8 cellular contexts compared by ENCODE assay signal in the genomic region with DNA sequence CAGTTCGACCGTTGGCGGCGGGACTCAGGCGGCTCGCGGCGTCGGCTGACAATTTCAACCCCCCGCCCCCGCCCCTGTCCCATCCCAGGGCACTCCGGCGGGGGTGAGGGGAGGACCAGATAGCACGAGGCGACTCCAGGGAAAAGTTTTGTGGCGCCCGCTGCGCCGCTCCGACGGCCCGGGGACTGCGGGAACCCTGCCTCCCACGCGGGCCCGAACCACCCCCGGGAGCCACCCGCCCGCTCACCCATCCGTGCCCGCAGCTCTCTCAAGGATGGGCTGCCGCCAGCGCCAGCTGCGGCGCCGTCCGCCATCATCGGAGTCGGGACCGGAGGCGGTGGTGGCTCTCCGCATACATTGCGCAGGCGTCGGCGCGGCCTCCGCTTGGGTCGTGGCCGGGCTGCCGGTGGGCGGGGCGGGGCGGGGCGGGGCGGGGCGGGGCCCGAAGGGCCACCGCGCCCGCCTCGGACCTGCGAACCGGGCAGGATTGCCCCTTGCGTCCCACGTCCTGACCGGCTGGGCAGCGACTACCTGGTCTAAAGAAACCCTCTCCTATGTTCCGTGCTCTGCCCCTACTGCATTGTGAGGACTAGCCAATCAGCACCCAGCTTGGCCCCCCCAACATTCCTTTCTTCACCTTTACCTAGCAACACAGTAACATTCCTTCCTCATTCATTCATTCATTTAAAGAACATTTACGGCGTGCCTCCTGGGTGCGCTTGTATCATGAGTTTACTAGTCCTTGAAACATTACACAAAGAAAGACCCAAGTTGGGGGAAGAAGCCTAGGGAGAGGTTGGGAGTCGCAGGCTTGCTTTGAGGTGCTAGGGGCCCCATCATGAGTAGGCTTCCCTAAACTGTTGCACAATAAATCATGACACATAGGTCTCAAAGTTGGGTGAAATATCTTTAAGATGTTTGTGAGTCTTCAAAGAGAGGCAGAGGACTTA. TPM values are rescaled to one million over a fixed set of nuclear protein-coding genes. Genes with fewer than 3 reads are reported as not detected.
A peak's percentile ranks its signal among the peaks of the same experiment; 100 is the strongest.
DNase-seq lines count a peak whose midpoint lies in the region; ATAC-seq and TF ChIP-seq lines count a peak whose summit lies in the region.

A gene with protein sequence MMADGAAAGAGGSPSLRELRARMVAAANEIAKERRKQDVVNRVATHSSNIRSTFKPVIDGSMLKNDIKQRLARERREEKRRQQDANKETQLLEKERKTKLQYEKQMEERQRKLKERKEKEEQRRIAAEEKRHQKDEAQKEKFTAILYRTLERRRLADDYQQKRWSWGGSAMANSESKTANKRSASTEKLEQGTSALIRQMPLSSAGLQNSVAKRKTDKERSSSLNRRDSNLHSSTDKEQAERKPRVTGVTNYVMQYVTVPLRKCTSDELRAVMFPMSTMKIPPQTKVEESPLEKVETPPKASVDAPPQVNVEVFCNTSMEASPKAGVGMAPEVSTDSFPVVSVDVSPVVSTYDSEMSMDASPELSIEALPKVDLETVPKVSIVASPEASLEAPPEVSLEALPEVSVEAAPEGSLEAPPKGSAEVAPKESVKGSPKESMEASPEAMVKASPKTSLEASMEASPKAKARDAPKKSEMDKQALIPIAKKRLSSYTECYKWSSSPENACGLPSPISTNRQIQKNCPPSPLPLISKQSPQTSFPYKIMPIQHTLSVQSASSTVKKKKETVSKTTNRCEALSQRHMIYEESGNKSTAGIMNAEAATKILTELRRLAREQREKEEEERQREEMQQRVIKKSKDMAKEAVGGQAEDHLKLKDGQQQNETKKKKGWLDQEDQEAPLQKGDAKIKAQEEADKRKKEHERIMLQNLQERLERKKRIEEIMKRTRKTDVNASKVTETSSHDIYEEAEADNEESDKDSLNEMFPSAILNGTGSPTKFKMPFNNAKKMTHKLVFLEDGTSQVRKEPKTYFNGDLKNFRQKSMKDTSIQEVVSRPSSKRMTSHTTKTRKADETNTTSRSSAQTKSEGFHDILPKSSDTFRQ (minus strand): TSS at position 359 of the 950 bp plus-strand sequence. CDS start 42 bp downstream, at position 317.

- intact Hi-C loops in ascending aorta (cut with DNase I) = loop anchor here (5.0 kb wide), 1 partner anchor 39 kb away; no protein-coding TSS in a partner anchor

- H3K27me3 ChIP-seq in ascending aorta = no peaks in the 10 kb centered on the region

- H3K9me3 ChIP-seq in T-helper 17 cell (ENCODE audit: control insufficient read depth, low read length, poor library complexity, severe bottlenecking) = no peaks in the 10 kb centered on the region
- H3K9me3 ChIP-seq in ascending aorta = no peaks in the 10 kb centered on the region

- ATAC-seq in GM21619 (IDR thresholded peaks at IDR 0.05; ENCODE audit: unreplicated experiment) (peak; percentile 87), T-helper 17 cell (peak; percentile 94)

- no peak for TF ChIP-seq CTCF in ascending aorta (IDR thresholded peaks at IDR 0.05)

- no peaks in the 10 kb centered on the region for H3K36me3 ChIP-seq in ascending aorta

- peak; percentile 67 for DNase-seq in EH (ENCODE audit: low read depth)
- peak; percentile 45 for DNase-seq in Jurkat, Clone E6-1 (ENCODE audit: low read depth, low spot score)
- DNase-seq in T-helper 17 cell = peak; percentile 53 to 61 (median 59)
- DNase-seq in ascending aorta (ENCODE audit: low spot score in 2 of 2) = peak in 1 of 2 donors; percentile 75
- peak in 43 of 51 donors; percentile 0 to 64 (median 20) for DNase-seq in hypothalamus (lab: John Stamatoyannopoulos, UW)
- no peak for DNase-seq in skeletal muscle cell (ENCODE audit: low read depth)
- no peak for DNase-seq in SHP77 (lab: John Stamatoyannopoulos, UW)

- H3K4me3 Mint-ChIP-seq in T-helper 17 cell = peak within 1 kb of the TSS; percentile 92

- H3K4me1 ChIP-seq in ascending aorta = peaks cover 0 to under 1% of the 10 kb centered on the region in 2 donors

- no peaks in the 10 kb centered on the region for H3K27me3 Mint-ChIP-seq in T-helper 17 cell

- peaks cover 3% of the 10 kb centered on the region for H3K36me3 Mint-ChIP-seq in T-helper 17 cell (ENCODE audit: low read depth)

- H3K27ac ChIP-seq in ascending aorta = peak within 1 kb of the TSS; percentile 87 to 88

- peak within 1 kb of the TSS; percentile 74 for H3K27ac Mint-ChIP-seq in T-helper 17 cell

- peak within 1 kb of the TSS; percentile 62 for H3K4me3 ChIP-seq in Jurkat, Clone E6-1 (ENCODE audit: low read length)
- H3K4me3 ChIP-seq in ascending aorta = peak within 1 kb of the TSS; percentile 68 to 78
- H3K4me3 ChIP-seq in skeletal muscle cell (ENCODE audit: low read depth, low read length) = peak within 1 kb of the TSS; percentile 65

- peaks cover 3% of the 10 kb centered on the region for H3K4me1 Mint-ChIP-seq in T-helper 17 cell

RNA-seq across cellular contexts. Expression of the gene that starts here (rescaled TPM):
- polyA plus RNA-seq in Jurkat, Clone E6-1 (2012; ENCODE audit: insufficient read depth, insufficient read length) = 22.9 TPM
- total RNA-seq in T-helper 17 cell (1 to 10 TPM; 6.0 to 6.7 TPM), ascending aorta (7.9 TPM)

Comparison
In these comparisons a context has a peak if more than half of its experiments do, and no peak if none do; other contexts are left out.
1. DNase-seq: peak in EH (single experiment), Jurkat, Clone E6-1 (single experiment), T-helper 17 cell (3 of 3) and hypothalamus (43 of 51); none in skeletal muscle cell (single experiment) and SHP77 (0 of 2).
2. Peak in every context shown above with its lines, with median percentiles within 50 percentile points of each other: H3K4me3 ChIP-seq.